19 cellular contexts compared by ENCODE assay signal in genomic region chr17:50882851-50883250, GRCh38. TPM values are rescaled to one million over a fixed set of nuclear protein-coding genes. Genes with fewer than 3 reads are reported as not detected.
DNase-seq lines count a peak whose midpoint lies in the region; ATAC-seq and TF ChIP-seq lines count a peak whose summit lies in the region.
"Had no signal": no experiment of that assay in that cellular context is flagged by ENCODE, and none has a peak within 500 bp of the region (broad histone marks: within the 10 kb centered on the region; RNA-seq: fewer than 3 reads in every experiment).

No MANE protein-coding gene starts in this region.

- peak overlapping the region; percentile 36 for H3K27ac ChIP-seq in PC-9
- no peak overlapping the region for H3K27ac ChIP-seq in endodermal cell (ENCODE audit: low read depth, low read length)
- H3K27ac ChIP-seq in mesodermal cell (ENCODE audit: low read depth, low read length, severe bottlenecking) = peak overlapping the region; percentile 23
- H3K27ac ChIP-seq: vagina had no signal

- no peak overlapping the region for H3K27ac Mint-ChIP-seq in endodermal cell
- H3K27ac Mint-ChIP-seq: stimulated activated naive CD8-positive, alpha-beta T cell treated with anti-CD3 and anti-CD28 coated beads, Interleukin-15, Interleukin-2, amounts not matched to agents 100 ng/mL and 50 ng/mL, for 24 hours had no signal

- H3K9me3 Mint-ChIP-seq in endodermal cell = peaks cover 5% of the 10 kb centered on the region
- H3K9me3 Mint-ChIP-seq: stimulated activated naive CD8-positive, alpha-beta T cell treated with anti-CD3 and anti-CD28 coated beads, Interleukin-15, Interleukin-2, amounts not matched to agents 100 ng/mL and 50 ng/mL, for 24 hours had no signal

- POLR2A ChIA-PET in PC-9 (lab: Charles Lee; ENCODE audit: unreplicated experiment) = interaction anchor here (0.7 to 1.0 kb wide), 2 partner anchors 10 to 17 kb away, joined by 3 read pairs; partner anchors contain the start of gene TOB1

- peaks cover 43% of the 10 kb centered on the region for H3K4me1 ChIP-seq in PC-9 (replicated peaks; ENCODE audit: insufficient read depth)
- peaks cover 15% of the 10 kb centered on the region for H3K4me1 ChIP-seq in endodermal cell (ENCODE audit: control insufficient read depth, insufficient read depth, low read length)
- H3K4me1 ChIP-seq in mesodermal cell (ENCODE audit: control insufficient read depth, insufficient read depth, low read length, poor library complexity, severe bottlenecking) = peaks cover 17% of the 10 kb centered on the region
- H3K4me1 ChIP-seq: BE2C, vagina had no signal

- H3K9ac ChIP-seq in endodermal cell (ENCODE audit: extremely low read depth, low read length, poor library complexity, severe bottlenecking) = no peak overlapping the region

- peaks cover 35% of the 10 kb centered on the region for H3F3A ChIP-seq in PC-9 (ENCODE audit: insufficient read depth, low read depth)

- ATAC-seq in GM19023 (IDR thresholded peaks at IDR 0.05; ENCODE audit: unreplicated experiment) (no peak), GM19324 (IDR thresholded peaks at IDR 0.05; ENCODE audit: low FRiP score, unreplicated experiment) (no peak)

- no peak overlapping the region for H3K4me3 Mint-ChIP-seq in endodermal cell
- H3K4me3 Mint-ChIP-seq: stimulated activated naive CD8-positive, alpha-beta T cell treated with anti-CD3 and anti-CD28 coated beads, Interleukin-15, Interleukin-2, amounts not matched to agents 100 ng/mL and 50 ng/mL, for 24 hours had no signal

- peak overlapping the region; percentile 50 for H3K4me2 ChIP-seq in PC-9

- H3K9me3 ChIP-seq in PC-9 (ENCODE audit: insufficient read depth, low read depth) (peaks cover 7% of the 10 kb centered on the region; the same call in 1 of the 2 replicates), endodermal cell (ENCODE audit: control insufficient read depth, low read length) (peaks cover 7% of the 10 kb centered on the region), mesodermal cell (ENCODE audit: control insufficient read depth, low read length) (no peaks in the 10 kb centered on the region)
- H3K9me3 ChIP-seq: BE2C, vagina had no signal

- no peaks in the 10 kb centered on the region for H3K36me3 ChIP-seq in PC-9 (ENCODE audit: low read depth)
- H3K36me3 ChIP-seq in endodermal cell (ENCODE audit: control insufficient read depth, insufficient read depth, low read length) = no peaks in the 10 kb centered on the region
- H3K36me3 ChIP-seq in mesodermal cell (ENCODE audit: control insufficient read depth, insufficient read depth, low read length) = no peaks in the 10 kb centered on the region
- H3K36me3 ChIP-seq: BE2C, vagina had no signal

- no peaks in the 10 kb centered on the region for H3K27me3 Mint-ChIP-seq in endodermal cell (ENCODE audit: insufficient read depth)
- H3K27me3 Mint-ChIP-seq: stimulated activated naive CD8-positive, alpha-beta T cell treated with anti-CD3 and anti-CD28 coated beads, Interleukin-15, Interleukin-2, amounts not matched to agents 100 ng/mL and 50 ng/mL, for 24 hours had no signal

- peak; percentile 61 for DNase-seq in AG08396 (ENCODE audit: low spot score)
- DNase-seq in PC-9 = peak in 1 of 2 experiments; percentile 78
- peak; percentile 43 for DNase-seq in endodermal cell
- no peak for DNase-seq in activated T-cell treated with anti-CD3 and anti-CD28 coated beads, Interleukin-2, amount 50 U/mL, for 1 hour
- no peak for DNase-seq in stimulated activated CD4-positive, alpha-beta T cell treated with anti-CD3 and anti-CD28 coated beads, Interleukin-12 subunit alpha, Interleukin-12 subunit beta, amount 100 ng/mL, for 4 hours
- DNase-seq: BE2C, DMS 273 treated with DMSO at 0.1 percent for 48 hours, MM.1S, NCI-H774, occipital lobe, small intestine had no signal

- intact Hi-C loops in PC-9 (cut with micrococcal nuclease; ENCODE audit: unreplicated experiment) = no loop called here

- H3K36me3 Mint-ChIP-seq in endodermal cell (ENCODE audit: low read depth) = no peaks in the 10 kb centered on the region

- no peak overlapping the region for H3K4me3 ChIP-seq in PC-9
- no peak overlapping the region for H3K4me3 ChIP-seq in endodermal cell (ENCODE audit: low read length)
- no peak overlapping the region for H3K4me3 ChIP-seq in mesodermal cell (ENCODE audit: extremely low read depth, insufficient read depth, low read length, poor library complexity, severe bottlenecking)
- H3K4me3 ChIP-seq: vagina had no signal

- no peak overlapping the region for H2AFZ ChIP-seq in PC-9

- BruUV-seq in PC-9 (replicated peaks; lab: Mats Ljungman, UMichigan) = no TSS peak

- CTCF ChIA-PET in PC-9 (lab: Charles Lee) = no interaction called here

- H3K27me3 ChIP-seq in PC-9 (ENCODE audit: insufficient read depth, low read depth) (no peaks in the 10 kb centered on the region), endodermal cell (ENCODE audit: control insufficient read depth, insufficient read depth, low read length, poor library complexity, severe bottlenecking) (no peaks in the 10 kb centered on the region)
- H3K27me3 ChIP-seq: BE2C, vagina had no signal

- no peaks in the 10 kb centered on the region for H3K9me2 ChIP-seq in PC-9 (ENCODE audit: insufficient read depth)

- 89 to 100% methylated on average over 2 to 7 of the region's 7 CpGs for WGBS in endodermal cell (ENCODE audit: insufficient coverage in 1 of 2, insufficient read length in 1 of 2), 2 experiments
- WGBS in mesodermal cell (ENCODE audit: insufficient coverage in 2 of 2), 2 experiments = 92 to 96% methylated on average over 5 to 7 of the region's 7 CpGs

- H3K4me1 Mint-ChIP-seq in endodermal cell = peaks cover 12% of the 10 kb centered on the region

- H4K20me1 ChIP-seq in PC-9 (ENCODE audit: insufficient read depth) = no peaks in the 10 kb centered on the region

- TF ChIP-seq CTCF in PC-9 (conservative IDR thresholded peaks at IDR 0.05) (no peak), endodermal cell (conservative IDR thresholded peaks at IDR 0.05) (no peak)

- no peaks in the 10 kb centered on the region for H3K79me2 ChIP-seq in PC-9 (ENCODE audit: low read depth)

RNA-seq across cellular contexts. Expression of gene TOB1, which starts 16.7 kb away (rescaled TPM):
- total RNA-seq in PC-9 (2021) = 54.2 and 67.9 TPM in 2 replicates
- total RNA-seq in endodermal cell = 10 to 100 TPM; 35.5 to 36.3 TPM
- polyA plus RNA-seq in endodermal cell (2013, experiment 1 of 2) = 45.3 TPM
- 45.3 TPM for polyA plus RNA-seq in endodermal cell (2013, experiment 2 of 2)
- polyA plus RNA-seq in mesodermal cell (2013, experiment 1 of 2) = 28.3 TPM
- 25.3 TPM for polyA plus RNA-seq in mesodermal cell (2013, experiment 2 of 2)

RNA-seq across cellular contexts. Expression of gene WFIKKN2, which starts 47.5 kb away (rescaled TPM):
- total RNA-seq in PC-9 (2021) = not detected in 2 replicates
- total RNA-seq in endodermal cell = under 1 TPM; 0.29 to 0.35 TPM
- polyA plus RNA-seq in endodermal cell (2013, experiment 1 of 2) = 0.25 TPM
- 0.29 TPM for polyA plus RNA-seq in endodermal cell (2013, experiment 2 of 2)
- polyA plus RNA-seq in mesodermal cell (2013, experiment 1 of 2) = not detected
- not detected for polyA plus RNA-seq in mesodermal cell (2013, experiment 2 of 2)
- total RNA-seq: HT-29; mononuclear cell; T-helper 2 cell treated with Interferon-gamma antibody and Interleukin-4, amounts not matched to agents 100 ng/mL and 5 ng/mL, for 36 hours had no signal

Comparison
In these comparisons a context has a peak if more than half of its experiments do, and no peak if none do; other contexts are left out.
1. DNase-seq: peak in AG08396 (single experiment) and endodermal cell (single experiment); none in activated T-cell treated with anti-CD3 and anti-CD28 coated beads, Interleukin-2, amount 50 U/mL, for 1 hour (single experiment) and stimulated activated CD4-positive, alpha-beta T cell treated with anti-CD3 and anti-CD28 coated beads, Interleukin-12 subunit alpha, Interleukin-12 subunit beta, amount 100 ng/mL, for 4 hours (single experiment).